ENCODE assay signal across 17 cellular contexts in the genomic region with DNA sequence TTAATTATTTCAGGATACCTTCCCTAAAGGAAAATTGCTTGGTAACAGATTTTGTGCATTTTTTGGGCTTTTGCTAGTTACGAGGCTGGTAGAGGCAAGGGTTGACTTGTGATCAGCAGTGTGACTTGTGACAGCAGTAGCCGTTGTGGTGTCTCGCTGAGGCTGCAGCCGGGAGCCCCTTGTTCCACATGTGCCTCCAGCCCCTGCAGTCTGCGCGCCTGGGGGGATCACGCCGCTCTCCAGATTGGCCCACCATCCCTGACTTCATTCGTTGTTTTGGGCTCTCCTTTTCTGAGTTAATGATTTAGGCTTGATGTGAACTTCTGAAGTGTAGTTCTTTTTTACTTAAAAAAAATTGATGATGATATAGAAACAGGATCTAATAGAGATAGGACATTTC. TPM values are rescaled to one million over a fixed set of nuclear protein-coding genes. Genes with fewer than 3 reads are reported as not detected.
DNase-seq lines count a peak whose midpoint lies in the region; ATAC-seq and TF ChIP-seq lines count a peak whose summit lies in the region.
"Had no signal": no experiment of that assay in that cellular context is flagged by ENCODE, and none has a peak within 500 bp of the region (broad histone marks: within the 10 kb centered on the region; RNA-seq: fewer than 3 reads in every experiment).

No MANE protein-coding gene starts in this region.

- peaks cover 5 to 9% of the 10 kb centered on the region in 2 donors for H3K36me3 Mint-ChIP-seq in activated T-cell treated with anti-CD3 and anti-CD28 coated beads, Interleukin-2, amount 50 U/mL, for 72 hours (ENCODE audit: insufficient read depth in 2 of 2)
- H3K36me3 Mint-ChIP-seq in natural killer cell treated with Interleukin-12 subunit alpha and Interleukin-12 subunit beta and Interleukin-15 and Interleukin-18, amount 100 ng/mL, for 72 hours: peaks cover 20% of the 10 kb centered on the region
- H3K36me3 Mint-ChIP-seq in CD8-positive, alpha-beta T cell: peaks cover 76% of the 10 kb centered on the region

- POLR2A ChIA-PET in CD8-positive, alpha-beta T cell (lab: Charles Lee): no interaction called here

- no peak for TF ChIP-seq POLR2A in erythroblast (IDR thresholded peaks at IDR 0.05; ENCODE audit: low read length)

- CTCF ChIA-PET in CD8-positive, alpha-beta T cell (lab: Charles Lee): no interaction called here

- H3K4me3 Mint-ChIP-seq in activated T-cell treated with anti-CD3 and anti-CD28 coated beads, Interleukin-2, amount 50 U/mL, for 72 hours: no peak overlapping the region
- H3K4me3 Mint-ChIP-seq in natural killer cell treated with Interleukin-12 subunit alpha and Interleukin-12 subunit beta and Interleukin-15 and Interleukin-18, amount 100 ng/mL, for 72 hours: no peak overlapping the region
- no peak overlapping the region for H3K4me3 Mint-ChIP-seq in CD8-positive, alpha-beta T cell
- H3K4me3 Mint-ChIP-seq: H9 had no signal

- H3K27ac ChIP-seq in cingulate gyrus (ENCODE audit: low read depth, low read length) (peak overlapping the region; percentile 98), temporal lobe (ENCODE audit: low read depth, low read length) (peak overlapping the region; percentile 97)
- H3K27ac ChIP-seq in CD8-positive, alpha-beta T cell (ENCODE audit: low read depth, low read length): no peak overlapping the region
- H3K27ac ChIP-seq: A549, C4-2B had no signal

- no peaks in the 10 kb centered on the region for H3K9me3 Mint-ChIP-seq in activated T-cell treated with anti-CD3 and anti-CD28 coated beads, Interleukin-2, amount 50 U/mL, for 72 hours
- H3K9me3 Mint-ChIP-seq in natural killer cell treated with Interleukin-12 subunit alpha and Interleukin-12 subunit beta and Interleukin-15 and Interleukin-18, amount 100 ng/mL, for 72 hours: no peaks in the 10 kb centered on the region
- H3K9me3 Mint-ChIP-seq in CD8-positive, alpha-beta T cell: no peaks in the 10 kb centered on the region
- H3K9me3 Mint-ChIP-seq: H9 had no signal

- ATAC-seq in activated T-cell treated with anti-CD3 and anti-CD28 coated beads, Interleukin-2, amount 50 U/mL, for 72 hours (replicated peaks in 1 of 2): no peak
- no peak for ATAC-seq in natural killer cell treated with Interleukin-12 subunit alpha and Interleukin-12 subunit beta and Interleukin-15 and Interleukin-18, amount 100 ng/mL, for 72 hours
- ATAC-seq in CD8-positive, alpha-beta T cell: no peak
- ATAC-seq: A549, HepG2 had no signal

- no peak for TF ChIP-seq CTCF in CD8-positive, alpha-beta T cell (IDR thresholded peaks at IDR 0.05)

- H3K27me3 Mint-ChIP-seq in activated T-cell treated with anti-CD3 and anti-CD28 coated beads, Interleukin-2, amount 50 U/mL, for 72 hours (ENCODE audit: low read depth): no peaks in the 10 kb centered on the region
- H3K27me3 Mint-ChIP-seq in natural killer cell treated with Interleukin-12 subunit alpha and Interleukin-12 subunit beta and Interleukin-15 and Interleukin-18, amount 100 ng/mL, for 72 hours: no peaks in the 10 kb centered on the region
- no peaks in the 10 kb centered on the region for H3K27me3 Mint-ChIP-seq in CD8-positive, alpha-beta T cell (ENCODE audit: low read depth)

- no peak overlapping the region for H3K4me3 ChIP-seq in CD8-positive, alpha-beta T cell (ENCODE audit: low read depth, low read length)
- H3K4me3 ChIP-seq: A549 had no signal

- H3K27ac Mint-ChIP-seq in activated T-cell treated with anti-CD3 and anti-CD28 coated beads, Interleukin-2, amount 50 U/mL, for 72 hours: peak overlapping the region; percentile 9
- peak overlapping the region; percentile 22 to 77 for H3K27ac Mint-ChIP-seq in natural killer cell treated with Interleukin-12 subunit alpha and Interleukin-12 subunit beta and Interleukin-15 and Interleukin-18, amount 100 ng/mL, for 72 hours
- no peak overlapping the region for H3K27ac Mint-ChIP-seq in CD8-positive, alpha-beta T cell

- peaks cover 29% of the 10 kb centered on the region for H3K36me3 ChIP-seq in CD8-positive, alpha-beta T cell (ENCODE audit: insufficient read depth, low read length)

- no peak for DNase-seq in activated T-cell treated with anti-CD3 and anti-CD28 coated beads, Interleukin-2, amount 50 U/mL, for 72 hours
- DNase-seq in activated T-cell treated with anti-CD3 and anti-CD28 coated beads, Interleukin-2, amount 50 U/mL, for 48 hours: no peak
- no peak for DNase-seq in natural killer cell treated with Interleukin-12 subunit alpha and Interleukin-12 subunit beta and Interleukin-15 and Interleukin-18, amount 100 ng/mL, for 72 hours (ENCODE audit: low spot score)
- no peak for DNase-seq in CD8-positive, alpha-beta T cell
- no peak for DNase-seq in erythroblast (lab: John Stamatoyannopoulos, UW)
- DNase-seq in stimulated activated CD4-positive, alpha-beta T cell treated with anti-CD3 and anti-CD28 coated beads, Interleukin-2, amount 100 ng/mL, for 24 hours: no peak
- DNase-seq: DMS53, H9, KG1, NCI-H1436, NCI-H2029, NCI-H774 had no signal

- intact Hi-C loops in CD8-positive, alpha-beta T cell (cut with DNase I, micrococcal nuclease): no loop called here

- H3K9me3 ChIP-seq in CD8-positive, alpha-beta T cell (ENCODE audit: low read length): no peaks in the 10 kb centered on the region
- H3K9me3 ChIP-seq: A549 had no signal

- H3K4me1 ChIP-seq in CD8-positive, alpha-beta T cell (ENCODE audit: insufficient read depth, low read length): no peaks in the 10 kb centered on the region

- no peaks in the 10 kb centered on the region for H3K27me3 ChIP-seq in CD8-positive, alpha-beta T cell (ENCODE audit: insufficient read depth, low read length)

- H3K4me1 Mint-ChIP-seq in activated T-cell treated with anti-CD3 and anti-CD28 coated beads, Interleukin-2, amount 50 U/mL, for 72 hours (ENCODE audit: low read depth): peaks cover 34% of the 10 kb centered on the region
- peaks cover 52 to 53% of the 10 kb centered on the region in 2 donors for H3K4me1 Mint-ChIP-seq in natural killer cell treated with Interleukin-12 subunit alpha and Interleukin-12 subunit beta and Interleukin-15 and Interleukin-18, amount 100 ng/mL, for 72 hours (ENCODE audit: low read depth in 2 of 2)
- H3K4me1 Mint-ChIP-seq in CD8-positive, alpha-beta T cell (ENCODE audit: low read depth): peaks cover 25% of the 10 kb centered on the region
- H3K4me1 Mint-ChIP-seq: H9 had no signal

RNA-seq across cellular contexts. Expression of a gene that starts 41.5 kb away (rescaled TPM):
- 10 to 100 TPM; 53.5 to 72.6 TPM for total RNA-seq in activated T-cell treated with anti-CD3 and anti-CD28 coated beads, Interleukin-2, amount 50 U/mL, for 72 hours
- 100 to 1,000 TPM in 1 of 2 donors, 10 to 100 TPM in 1; 90.3 to 148 TPM for total RNA-seq in natural killer cell treated with Interleukin-12 subunit alpha and Interleukin-12 subunit beta and Interleukin-15 and Interleukin-18, amount 100 ng/mL, for 72 hours
- total RNA-seq in temporal lobe: 16.2 TPM
- total RNA-seq in CD8-positive, alpha-beta T cell: 100 to 1,000 TPM; 128 to 130 TPM

RNA-seq across cellular contexts. Expression of a gene that starts 53.6 kb away (rescaled TPM):
- 10 to 100 TPM in 1 of 2 donors, 1 to 10 TPM in 1; 5.9 to 23.2 TPM for total RNA-seq in activated T-cell treated with anti-CD3 and anti-CD28 coated beads, Interleukin-2, amount 50 U/mL, for 72 hours
- 10 to 100 TPM; 31.4 to 69.6 TPM for total RNA-seq in natural killer cell treated with Interleukin-12 subunit alpha and Interleukin-12 subunit beta and Interleukin-15 and Interleukin-18, amount 100 ng/mL, for 72 hours
- 9.6 TPM for total RNA-seq in temporal lobe
- 10 to 100 TPM; 15.7 to 22.9 TPM for total RNA-seq in CD8-positive, alpha-beta T cell
